Comparison of ENCODE assay signal across 2 cellular contexts in the genomic region with DNA sequence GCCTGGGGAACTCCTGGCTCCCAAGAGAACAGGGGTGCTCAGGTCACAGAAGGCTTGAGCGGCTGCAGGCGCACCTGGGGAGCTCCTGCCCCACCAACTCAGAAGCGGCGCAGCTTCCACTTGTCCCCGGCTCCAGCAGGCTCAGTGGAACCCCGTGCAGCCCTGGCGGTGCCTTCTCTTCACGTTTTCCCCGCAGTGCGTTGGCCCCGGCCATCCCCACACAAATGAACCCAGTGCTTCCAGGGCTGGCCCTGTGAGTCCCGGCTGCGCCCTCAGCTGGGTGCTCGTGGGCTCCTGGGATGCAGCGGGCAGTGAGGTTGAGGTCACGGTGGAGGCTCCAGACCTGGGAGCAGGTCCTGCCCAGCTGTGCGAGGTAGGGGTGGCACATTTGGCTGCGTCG.
TF ChIP-seq lines count a peak whose summit lies in the region.

No MANE protein-coding gene starts in this region.

TF ChIP-seq in GM23338, 12 proteins besides CTCF, POLR2A, EP300 and RAD21:
- TF ChIP-seq JUNB (IDR thresholded peaks at IDR 0.05; ENCODE audit: unreplicated experiment) (no peak), EZH2phosphoT487 (IDR thresholded peaks at IDR 0.05; ENCODE audit: unreplicated experiment) (no peak), ZNF114 (CRISPR knock-in tag; IDR thresholded peaks at IDR 0.05) (no peak), EZH2 (IDR thresholded peaks at IDR 0.05; ENCODE audit: low read depth, unreplicated experiment) (no peak)
- TF ChIP-seq, protein P1, sequence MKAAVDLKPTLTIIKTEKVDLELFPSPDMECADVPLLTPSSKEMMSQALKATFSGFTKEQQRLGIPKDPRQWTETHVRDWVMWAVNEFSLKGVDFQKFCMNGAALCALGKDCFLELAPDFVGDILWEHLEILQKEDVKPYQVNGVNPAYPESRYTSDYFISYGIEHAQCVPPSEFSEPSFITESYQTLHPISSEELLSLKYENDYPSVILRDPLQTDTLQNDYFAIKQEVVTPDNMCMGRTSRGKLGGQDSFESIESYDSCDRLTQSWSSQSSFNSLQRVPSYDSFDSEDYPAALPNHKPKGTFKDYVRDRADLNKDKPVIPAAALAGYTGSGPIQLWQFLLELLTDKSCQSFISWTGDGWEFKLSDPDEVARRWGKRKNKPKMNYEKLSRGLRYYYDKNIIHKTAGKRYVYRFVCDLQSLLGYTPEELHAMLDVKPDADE (IDR thresholded peaks at IDR 0.05), result no peak
- TF ChIP-seq, protein P2, sequence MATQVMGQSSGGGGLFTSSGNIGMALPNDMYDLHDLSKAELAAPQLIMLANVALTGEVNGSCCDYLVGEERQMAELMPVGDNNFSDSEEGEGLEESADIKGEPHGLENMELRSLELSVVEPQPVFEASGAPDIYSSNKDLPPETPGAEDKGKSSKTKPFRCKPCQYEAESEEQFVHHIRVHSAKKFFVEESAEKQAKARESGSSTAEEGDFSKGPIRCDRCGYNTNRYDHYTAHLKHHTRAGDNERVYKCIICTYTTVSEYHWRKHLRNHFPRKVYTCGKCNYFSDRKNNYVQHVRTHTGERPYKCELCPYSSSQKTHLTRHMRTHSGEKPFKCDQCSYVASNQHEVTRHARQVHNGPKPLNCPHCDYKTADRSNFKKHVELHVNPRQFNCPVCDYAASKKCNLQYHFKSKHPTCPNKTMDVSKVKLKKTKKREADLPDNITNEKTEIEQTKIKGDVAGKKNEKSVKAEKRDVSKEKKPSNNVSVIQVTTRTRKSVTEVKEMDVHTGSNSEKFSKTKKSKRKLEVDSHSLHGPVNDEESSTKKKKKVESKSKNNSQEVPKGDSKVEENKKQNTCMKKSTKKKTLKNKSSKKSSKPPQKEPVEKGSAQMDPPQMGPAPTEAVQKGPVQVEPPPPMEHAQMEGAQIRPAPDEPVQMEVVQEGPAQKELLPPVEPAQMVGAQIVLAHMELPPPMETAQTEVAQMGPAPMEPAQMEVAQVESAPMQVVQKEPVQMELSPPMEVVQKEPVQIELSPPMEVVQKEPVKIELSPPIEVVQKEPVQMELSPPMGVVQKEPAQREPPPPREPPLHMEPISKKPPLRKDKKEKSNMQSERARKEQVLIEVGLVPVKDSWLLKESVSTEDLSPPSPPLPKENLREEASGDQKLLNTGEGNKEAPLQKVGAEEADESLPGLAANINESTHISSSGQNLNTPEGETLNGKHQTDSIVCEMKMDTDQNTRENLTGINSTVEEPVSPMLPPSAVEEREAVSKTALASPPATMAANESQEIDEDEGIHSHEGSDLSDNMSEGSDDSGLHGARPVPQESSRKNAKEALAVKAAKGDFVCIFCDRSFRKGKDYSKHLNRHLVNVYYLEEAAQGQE (IDR thresholded peaks at IDR 0.05; ENCODE audit: unreplicated experiment), result no peak

TF ChIP-seq in H1, 55 proteins besides CTCF, POLR2A, EP300 and RAD21:
- TF ChIP-seq, protein P3, sequence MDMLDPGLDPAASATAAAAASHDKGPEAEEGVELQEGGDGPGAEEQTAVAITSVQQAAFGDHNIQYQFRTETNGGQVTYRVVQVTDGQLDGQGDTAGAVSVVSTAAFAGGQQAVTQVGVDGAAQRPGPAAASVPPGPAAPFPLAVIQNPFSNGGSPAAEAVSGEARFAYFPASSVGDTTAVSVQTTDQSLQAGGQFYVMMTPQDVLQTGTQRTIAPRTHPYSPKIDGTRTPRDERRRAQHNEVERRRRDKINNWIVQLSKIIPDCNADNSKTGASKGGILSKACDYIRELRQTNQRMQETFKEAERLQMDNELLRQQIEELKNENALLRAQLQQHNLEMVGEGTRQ (IDR thresholded peaks at IDR 0.05; ENCODE audit: low read length), result no peak
- TF ChIP-seq ASH2L (IDR thresholded peaks at IDR 0.05; ENCODE audit: low read length) (no peak), JUND (IDR thresholded peaks at IDR 0.05; ENCODE audit: low read length) (no peak)
TF ChIP-seq in H1: peak in this region for 0.
